In genomic region chr16:72596373-72596772, GRCh38 we compare ENCODE assay signal across 37 cellular contexts.
"Had no signal": no experiment of that assay in that cellular context is flagged by ENCODE, and none has a peak within 500 bp of the region (broad histone marks: within the 10 kb centered on the region; RNA-seq: fewer than 3 reads in every experiment).

No MANE protein-coding gene starts in this region.

- H3K9me3 Mint-ChIP-seq: activated naive CD4-positive, alpha-beta T cell treated with anti-CD3 and anti-CD28 coated beads for 36 hours; activated naive CD8-positive, alpha-beta T cell treated with anti-CD3 and anti-CD28 coated beads for 36 hours; activated T-cell treated with anti-CD3 and anti-CD28 coated beads, Interleukin-2, amount 50 U/mL, for 72 hours; T-helper 1 cell treated with Interleukin-12 subunit alpha and Interleukin-12 subunit beta and Interleukin-4 antibody, amounts not matched to agents 30 μg/mL and 1 μg/mL, for 36 hours had no signal

- H3K27me3 Mint-ChIP-seq: activated B cell treated with CpG ODN at 0.5 μM for 24 hours; activated CD4-positive, alpha-beta memory T cell treated with anti-CD3 and anti-CD28 coated beads for 36 hours; activated CD4-positive, alpha-beta T cell treated with anti-CD3 and anti-CD28 coated beads, Interleukin-2, amount 10 ng/mL, durations not matched to agents 24 days and 14 days; activated CD8-positive, alpha-beta T cell treated with anti-CD3 and anti-CD28 coated beads for 36 hours; activated naive CD8-positive, alpha-beta T cell treated with anti-CD3 and anti-CD28 coated beads for 36 hours; activated T-helper 17 cell treated with anti-CD3 and anti-CD28 coated beads, Interleukin-2, amount 50 U/mL, for 72 hours had no signal

- H3K27ac Mint-ChIP-seq: activated B cell treated with CpG ODN at 0.5 μM for 24 hours; activated CD4-positive, alpha-beta memory T cell treated with anti-CD3 and anti-CD28 coated beads for 36 hours; activated CD4-positive, alpha-beta T cell treated with anti-CD3 and anti-CD28 coated beads, Interleukin-2, amount 10 ng/mL, durations not matched to agents 24 days and 14 days; activated CD8-positive, alpha-beta T cell treated with anti-CD3 and anti-CD28 coated beads for 36 hours; activated naive CD4-positive, alpha-beta T cell treated with anti-CD3 and anti-CD28 coated beads for 36 hours; activated naive CD4-positive, alpha-beta T cell treated with anti-CD3 and anti-CD28 coated beads, Interleukin-2, amount 50 U/mL, for 72 hours; activated naive CD8-positive, alpha-beta T cell treated with anti-CD3 and anti-CD28 coated beads for 36 hours; activated T-cell treated with anti-CD3 and anti-CD28 coated beads, Interleukin-2, amount 50 U/mL, for 72 hours; activated T-helper 1 cell treated with anti-CD3 and anti-CD28 coated beads, Interleukin-12 subunit alpha, Interleukin-12 subunit beta, Interleukin-2, Interleukin-4 antibody, amounts not matched to agents 30 ng/mL and 10 ng/mL and 1 ng/mL, durations not matched to agents 14 hours and 24 hours and 36 hours; activated T-helper 17 cell treated with anti-CD3 and anti-CD28 coated beads, Interleukin-2, amount 50 U/mL, for 72 hours; T-helper 1 cell treated with Interleukin-12 subunit alpha and Interleukin-12 subunit beta and Interleukin-4 antibody, amounts not matched to agents 30 μg/mL and 1 μg/mL, for 36 hours; T-helper 2 cell treated with Interferon-gamma antibody and Interleukin-4, amounts not matched to agents 5 μg/mL and 100 μg/mL, for 36 hours had no signal

- ATAC-seq: activated CD8-positive, alpha-beta T cell treated with anti-CD3 and anti-CD28 coated beads for 36 hours; activated naive CD4-positive, alpha-beta T cell treated with anti-CD3 and anti-CD28 coated beads, Interleukin-2, amount 50 U/mL, for 72 hours; activated T-cell treated with anti-CD3 and anti-CD28 coated beads, Interleukin-2, amount 50 U/mL, for 4 hours; activated T-cell treated with anti-CD3 and anti-CD28 coated beads, Interleukin-2, amount 50 U/mL, for 72 hours; activated T-helper 17 cell treated with anti-CD3 and anti-CD28 coated beads, Interleukin-2, amount 50 U/mL, for 72 hours; body of pancreas had no signal

- H3K9me3 ChIP-seq: adrenal gland, body of pancreas, breast epithelium had no signal

- H3K4me3 ChIP-seq: adrenal gland, body of pancreas, breast epithelium had no signal

- FAIRE-seq: astrocyte, TTC549 had no signal

- H3K4me1 Mint-ChIP-seq: activated CD4-positive, alpha-beta T cell treated with anti-CD3 and anti-CD28 coated beads, Interleukin-2, amount 10 ng/mL, durations not matched to agents 24 days and 14 days; activated naive CD8-positive, alpha-beta T cell treated with anti-CD3 and anti-CD28 coated beads for 36 hours; activated T-helper 17 cell treated with anti-CD3 and anti-CD28 coated beads, Interleukin-2, amount 50 U/mL, for 72 hours had no signal

- H3K36me3 Mint-ChIP-seq: activated CD4-positive, alpha-beta memory T cell treated with anti-CD3 and anti-CD28 coated beads for 36 hours; activated naive CD4-positive, alpha-beta T cell treated with anti-CD3 and anti-CD28 coated beads, Interleukin-2, amount 50 U/mL, for 72 hours had no signal

- H3K36me3 ChIP-seq: adrenal gland, brain microvascular endothelial cell, breast epithelium had no signal

- H3K4me3 Mint-ChIP-seq: activated B cell treated with CpG ODN at 0.5 μM for 24 hours; activated CD4-positive, alpha-beta memory T cell treated with anti-CD3 and anti-CD28 coated beads for 36 hours; activated CD4-positive, alpha-beta T cell treated with anti-CD3 and anti-CD28 coated beads, Interleukin-2, amount 10 ng/mL, durations not matched to agents 24 days and 14 days; activated CD8-positive, alpha-beta T cell treated with anti-CD3 and anti-CD28 coated beads for 36 hours; activated naive CD4-positive, alpha-beta T cell treated with anti-CD3 and anti-CD28 coated beads for 36 hours; activated naive CD8-positive, alpha-beta T cell treated with anti-CD3 and anti-CD28 coated beads for 36 hours; activated T-cell treated with anti-CD3 and anti-CD28 coated beads, Interleukin-2, amount 50 U/mL, for 4 hours; activated T-cell treated with anti-CD3 and anti-CD28 coated beads, Interleukin-2, amount 50 U/mL, for 72 hours; activated T-helper 1 cell treated with anti-CD3 and anti-CD28 coated beads, Interleukin-12 subunit alpha, Interleukin-12 subunit beta, Interleukin-2, Interleukin-4 antibody, amounts not matched to agents 30 ng/mL and 10 ng/mL and 1 ng/mL, durations not matched to agents 14 hours and 24 hours and 36 hours; activated T-helper 17 cell treated with anti-CD3 and anti-CD28 coated beads, Interleukin-2, amount 50 U/mL, for 72 hours; T-helper 1 cell treated with Interleukin-12 subunit alpha and Interleukin-12 subunit beta and Interleukin-4 antibody, amounts not matched to agents 30 μg/mL and 1 μg/mL, for 36 hours; T-helper 2 cell treated with Interferon-gamma antibody and Interleukin-4, amounts not matched to agents 5 μg/mL and 100 μg/mL, for 36 hours had no signal

- H3K27me3 ChIP-seq: adrenal gland, body of pancreas, brain microvascular endothelial cell, breast epithelium had no signal

- H3K27ac ChIP-seq: adrenal gland, body of pancreas, brain microvascular endothelial cell, breast epithelium, VCaP had no signal

- H3K4me1 ChIP-seq: adrenal gland, body of pancreas, breast epithelium had no signal

- DNase-seq: activated B cell treated with CpG ODN at 0.5 μM for 24 hours; activated CD4-positive, alpha-beta memory T cell treated with anti-CD3 and anti-CD28 coated beads for 36 hours; activated CD4-positive, alpha-beta T cell treated with anti-CD3 and anti-CD28 coated beads for 4 hours; activated CD4-positive, alpha-beta T cell treated with anti-CD3 and anti-CD28 coated beads, Interleukin-2, amount 10 ng/mL, durations not matched to agents 24 days and 14 days; activated CD4-positive, alpha-beta T cell treated with anti-CD3 and anti-CD28 coated beads, Interleukin-2, amount 50 U/mL, for 1 hour; activated CD4-positive, alpha-beta T cell treated with anti-CD3 and anti-CD28 coated beads, Interleukin-2, amount 50 U/mL, for 4 hours; activated CD4-positive, CD25-positive, alpha-beta regulatory T cell treated with anti-CD3 and anti-CD28 coated beads, Interleukin-2, amount 50 U/mL, for 72 hours; activated CD8-positive, alpha-beta memory T cell treated with anti-CD3 and anti-CD28 coated beads, Interleukin-2, amount 50 U/mL, for 4 hours; activated CD8-positive, alpha-beta T cell treated with anti-CD3 and anti-CD28 coated beads for 36 hours; activated effector memory CD4-positive, alpha-beta T cell treated with anti-CD3 and anti-CD28 coated beads, Interleukin-2, amount 50 U/mL, for 16 hours; activated gamma-delta T cell treated with Interleukin-2 at 50 U/mL for 16 hours; activated naive CD4-positive, alpha-beta T cell; activated naive CD4-positive, alpha-beta T cell treated with anti-CD3 and anti-CD28 coated beads for 36 hours; activated naive CD4-positive, alpha-beta T cell treated with anti-CD3 and anti-CD28 coated beads, Interleukin-2, amount 50 U/mL, for 16 hours; activated naive CD8-positive, alpha-beta T cell treated with anti-CD3 and anti-CD28 coated beads for 36 hours; activated T-cell treated with anti-CD3 and anti-CD28 coated beads for 4 hours; activated T-cell treated with anti-CD3 and anti-CD28 coated beads, Interleukin-2, amount 50 U/mL, for 1 hour; activated T-cell treated with anti-CD3 and anti-CD28 coated beads, Interleukin-2, amount 50 U/mL, for 4 hours; activated T-cell treated with anti-CD3 and anti-CD28 coated beads, Interleukin-2, amount 50 U/mL, for 72 hours; adrenal gland; amniotic stem cell; aorta; body of pancreas; brain microvascular endothelial cell; central memory CD4-positive, alpha-beta T cell; T-helper 1 cell; T-helper 2 cell; T-helper 9 cell had no signal
